In the genomic region with DNA sequence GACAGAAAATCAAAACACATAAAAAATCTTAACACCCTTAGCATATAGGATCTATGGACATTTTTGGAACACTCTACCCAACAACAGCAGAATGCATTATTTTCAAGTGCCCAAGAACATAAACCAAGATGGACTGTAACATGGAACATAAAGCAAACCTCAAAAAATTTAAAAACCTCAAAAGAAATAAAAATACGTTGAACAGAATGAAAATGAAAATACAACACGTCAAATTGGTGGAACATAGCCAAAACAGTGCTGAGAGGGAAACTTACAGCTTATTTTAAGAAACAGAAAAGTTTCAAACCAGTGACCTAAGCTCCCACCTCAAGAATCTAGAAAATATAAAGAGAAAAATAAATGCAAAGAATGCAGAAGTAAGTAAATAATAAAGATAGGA, we compare ENCODE assay signal across 25 cellular contexts. TPM values are rescaled to one million over a fixed set of nuclear protein-coding genes. Genes with fewer than 3 reads are reported as not detected.
DNase-seq lines count a peak whose midpoint lies in the region; ATAC-seq, FAIRE-seq and TF ChIP-seq lines count a peak whose summit lies in the region.
"Had no signal": no experiment of that assay in that cellular context is flagged by ENCODE, and none has a peak within 500 bp of the region (broad histone marks: within the 10 kb centered on the region; RNA-seq: fewer than 3 reads in every experiment).

No MANE protein-coding gene starts in this region.

- no peak for TF ChIP-seq POLR2A in GM12892 (IDR thresholded peaks at IDR 0.05; ENCODE audit: low read depth, low read length)

- FAIRE-seq in GM12892 (lab: Jason Lieb, UNC) = peak; percentile 14
- FAIRE-seq: colon had no signal

- DNase-seq in GM12892 (ENCODE audit: insufficient read length) = no peak
- DNase-seq in RPMI8226 = peak; percentile 52
- DNase-seq in NCI-H187 treated with DMSO at 0.1 percent for 48 hours (lab: John Stamatoyannopoulos, UW) = no peak
- no peak for DNase-seq in stimulated activated CD4-positive, alpha-beta T cell treated with anti-CD3 and anti-CD28 coated beads, Interleukin-4, amount 100 ng/mL, for 24 hours
- DNase-seq: ACHN; activated CD4-positive, alpha-beta memory T cell treated with anti-CD3 and anti-CD28 coated beads, Interleukin-2, amount 10 ng/mL, durations not matched to agents 7 days and 5 days; activated CD4-positive, CD25-positive, alpha-beta regulatory T cell; activated effector memory CD4-positive, alpha-beta T cell treated with anti-CD3 and anti-CD28 coated beads, Interleukin-2, amount 50 U/mL, for 16 hours; adrenal gland; C1 segment of cervical spinal cord; Calu3; effector memory CD4-positive, alpha-beta T cell; foreskin keratinocyte; KG1; left lung; naive thymus-derived CD8-positive, alpha-beta T cell; NCI-H1694; NCI-H2227 treated with DMSO at 0.1 percent for 48 hours; stimulated activated CD4-positive, alpha-beta T cell treated with anti-CD3 and anti-CD28 coated beads, Interleukin-12 subunit alpha, Interleukin-12 subunit beta, amount 100 ng/mL, for 4 hours; upper lobe of right lung had no signal

- ATAC-seq in GM19397 (IDR thresholded peaks at IDR 0.05; ENCODE audit: unreplicated experiment) (peak; percentile 52), HG03066 (IDR thresholded peaks at IDR 0.05; ENCODE audit: low read depth, unreplicated experiment) (peak; percentile 63), GM21381 (IDR thresholded peaks at IDR 0.05; ENCODE audit: unreplicated experiment) (no peak), HG03045 (IDR thresholded peaks at IDR 0.05; ENCODE audit: unreplicated experiment) (no peak)
- ATAC-seq: foreskin keratinocyte; left lung; naive thymus-derived CD8-positive, alpha-beta T cell; upper lobe of right lung had no signal

RNA-seq across cellular contexts. Expression of a gene that starts 58.3 kb away (rescaled TPM):
- polyA plus RNA-seq in GM12892 (2012; ENCODE audit: missing spikeins) = 5.5 TPM

Comparison
In these comparisons a context has a peak if more than half of its experiments do, and no peak if none do; other contexts are left out.
1. ATAC-seq: peak in GM19397 (single experiment) and HG03066 (single experiment); none in GM21381 (single experiment) and HG03045 (single experiment).